In genomic region chr10:133356953-133357292, GRCh38 we compare ENCODE assay signal across 8 cellular contexts. TPM values are rescaled to one million over a fixed set of nuclear protein-coding genes. Genes with fewer than 3 reads are reported as not detected.
DNase-seq lines count a peak whose midpoint lies in the region; ATAC-seq and TF ChIP-seq lines count a peak whose summit lies in the region.

No MANE protein-coding gene starts in this region.

- H3K4me3 Mint-ChIP-seq in activated CD8-positive, alpha-beta T cell treated with anti-CD3 and anti-CD28 coated beads for 36 hours, result peak overlapping the region; percentile 82
- peak overlapping the region; percentile 64 for H3K4me3 Mint-ChIP-seq in stimulated activated effector memory CD8-positive, alpha-beta T cell treated with anti-CD3 and anti-CD28 coated beads, Interleukin-12 subunit alpha, Interleukin-12 subunit beta, amount 100 ng/mL, for 72 hours

- no peaks in the 10 kb centered on the region for H3K4me1 ChIP-seq in iPS-18a (ENCODE audit: control insufficient read depth, low read depth, low read length)

- H3K9me3 Mint-ChIP-seq in activated CD8-positive, alpha-beta T cell treated with anti-CD3 and anti-CD28 coated beads for 36 hours, result no peaks in the 10 kb centered on the region
- H3K9me3 Mint-ChIP-seq in stimulated activated effector memory CD8-positive, alpha-beta T cell treated with anti-CD3 and anti-CD28 coated beads, Interleukin-12 subunit alpha, Interleukin-12 subunit beta, amount 100 ng/mL, for 72 hours, result no peaks in the 10 kb centered on the region

- peaks cover 6% of the 10 kb centered on the region for H3K36me3 Mint-ChIP-seq in activated CD8-positive, alpha-beta T cell treated with anti-CD3 and anti-CD28 coated beads for 36 hours (ENCODE audit: low read depth)
- H3K36me3 Mint-ChIP-seq in stimulated activated effector memory CD8-positive, alpha-beta T cell treated with anti-CD3 and anti-CD28 coated beads, Interleukin-12 subunit alpha, Interleukin-12 subunit beta, amount 100 ng/mL, for 72 hours, result peaks cover 4% of the 10 kb centered on the region

- H3K9ac ChIP-seq in iPS-18a (ENCODE audit: low read length), result peak overlapping the region; percentile 59

- no peaks in the 10 kb centered on the region for H3K27me3 Mint-ChIP-seq in activated CD8-positive, alpha-beta T cell treated with anti-CD3 and anti-CD28 coated beads for 36 hours

- CTCF ChIA-PET in activated CD8-positive, alpha-beta T cell treated with anti-CD3 and anti-CD28 coated beads for 36 hours (lab: Charles Lee), result interaction anchor here (1.3 to 2.6 kb wide), 2 partner anchors 21 to 27 kb away, joined by 3 to 11 read pairs; no protein-coding TSS in a partner anchor
- CTCF ChIA-PET in GM10248 (lab: Yijun Ruan, JAX), result interaction anchor here (1.0 to 3.1 kb wide), 4 partner anchors 10 to 49 kb away, joined by 3 to 16 read pairs (median 4); no protein-coding TSS in a partner anchor

- peak overlapping the region; percentile 82 for H3K27ac Mint-ChIP-seq in activated CD8-positive, alpha-beta T cell treated with anti-CD3 and anti-CD28 coated beads for 36 hours
- H3K27ac Mint-ChIP-seq in stimulated activated effector memory CD8-positive, alpha-beta T cell treated with anti-CD3 and anti-CD28 coated beads, Interleukin-12 subunit alpha, Interleukin-12 subunit beta, amount 100 ng/mL, for 72 hours, result no peak overlapping the region

- POLR2A ChIA-PET in activated CD8-positive, alpha-beta T cell treated with anti-CD3 and anti-CD28 coated beads for 36 hours (lab: Charles Lee), result interaction anchor here (1.3 to 3.7 kb wide), 5 partner anchors 9 to 33 kb away, joined by 3 to 20 read pairs (median 6); partner anchors contain the start of gene PRAP1
- POLR2A ChIA-PET in GM10248 (lab: Yijun Ruan, JAX), result no interaction called here

- TF ChIP-seq CTCF in activated CD8-positive, alpha-beta T cell treated with anti-CD3 and anti-CD28 coated beads for 36 hours (IDR thresholded peaks at IDR 0.05), result no peak
- TF ChIP-seq CTCF in GM10248 (IDR thresholded peaks at IDR 0.05; ENCODE audit: control extremely low read depth, extremely low read depth, low read depth, missing control alignments), result no peak

- peak overlapping the region; percentile 73 for H3K4me3 ChIP-seq in iPS-18a (ENCODE audit: low read length)

- no peak for ATAC-seq in activated CD8-positive, alpha-beta T cell treated with anti-CD3 and anti-CD28 coated beads for 36 hours
- no peak for ATAC-seq in stimulated activated effector memory CD8-positive, alpha-beta T cell treated with anti-CD3 and anti-CD28 coated beads, Interleukin-12 subunit alpha, Interleukin-12 subunit beta, amount 100 ng/mL, for 72 hours
- ATAC-seq in GM19328 (IDR thresholded peaks at IDR 0.05; ENCODE audit: unreplicated experiment) (no peak), GM21390 (IDR thresholded peaks at IDR 0.05; ENCODE audit: unreplicated experiment) (no peak)

- H3K36me3 ChIP-seq in iPS-18a (ENCODE audit: control insufficient read depth, low read depth, low read length), result peaks cover 6% of the 10 kb centered on the region

- H3K27me3 ChIP-seq in iPS-18a (ENCODE audit: control insufficient read depth, insufficient read depth, low read length), result peaks cover 9% of the 10 kb centered on the region

- H3K4me1 Mint-ChIP-seq in activated CD8-positive, alpha-beta T cell treated with anti-CD3 and anti-CD28 coated beads for 36 hours (ENCODE audit: low read depth), result peaks cover 11% of the 10 kb centered on the region
- H3K4me1 Mint-ChIP-seq in stimulated activated effector memory CD8-positive, alpha-beta T cell treated with anti-CD3 and anti-CD28 coated beads, Interleukin-12 subunit alpha, Interleukin-12 subunit beta, amount 100 ng/mL, for 72 hours, result peaks cover 15% of the 10 kb centered on the region

- no peak overlapping the region for H3K27ac ChIP-seq in iPS-18a (ENCODE audit: low read length)

- no peaks in the 10 kb centered on the region for H3K9me3 ChIP-seq in iPS-18a (ENCODE audit: control insufficient read depth, low read depth, low read length)

- DNase-seq in DMS53 (lab: John Stamatoyannopoulos, UW), result peak; percentile 67
- no peak for DNase-seq in DMS53 treated with DMSO at 0.1 percent for 48 hours (lab: John Stamatoyannopoulos, UW; ENCODE audit: unreplicated experiment)
- DNase-seq in activated CD8-positive, alpha-beta T cell treated with anti-CD3 and anti-CD28 coated beads for 36 hours, result peak; percentile 30
- DNase-seq in stimulated activated effector memory CD8-positive, alpha-beta T cell treated with anti-CD3 and anti-CD28 coated beads, Interleukin-12 subunit alpha, Interleukin-12 subunit beta, amount 100 ng/mL, for 72 hours (ENCODE audit: low spot score in 2 of 2), result no peak
- DNase-seq in GM10248 (ENCODE audit: extremely low spot score), result no peak

- intact Hi-C loops in activated CD8-positive, alpha-beta T cell treated with anti-CD3 and anti-CD28 coated beads for 36 hours (cut with micrococcal nuclease), result no loop called here

RNA-seq across cellular contexts. Expression of gene FUOM, which starts 0.9 kb away (rescaled TPM):
- 10 to 100 TPM; 32.2 to 33.7 TPM for total RNA-seq in activated CD8-positive, alpha-beta T cell treated with anti-CD3 and anti-CD28 coated beads for 36 hours

RNA-seq across cellular contexts. Expression of gene PRAP1, which starts 9.8 kb away (rescaled TPM):
- not detected for total RNA-seq in activated CD8-positive, alpha-beta T cell treated with anti-CD3 and anti-CD28 coated beads for 36 hours

RNA-seq across cellular contexts. Expression of gene ECHS1, which starts 16.2 kb away (rescaled TPM):
- total RNA-seq in activated CD8-positive, alpha-beta T cell treated with anti-CD3 and anti-CD28 coated beads for 36 hours, result 10 to 100 TPM; 50.7 to 51.4 TPM

RNA-seq across cellular contexts. Expression of gene CALY, which starts 20.2 kb away (rescaled TPM):
- not detected for total RNA-seq in activated CD8-positive, alpha-beta T cell treated with anti-CD3 and anti-CD28 coated beads for 36 hours

RNA-seq across cellular contexts. Expression of gene PAOX, which starts 22.1 kb away (rescaled TPM):
- 1 to 10 TPM; 4.2 to 4.6 TPM for total RNA-seq in activated CD8-positive, alpha-beta T cell treated with anti-CD3 and anti-CD28 coated beads for 36 hours

Comparison
In these comparisons a context has a peak if more than half of its experiments do, and no peak if none do; other contexts are left out.
1. DNase-seq: peak in DMS53 (single experiment) and activated CD8-positive, alpha-beta T cell treated with anti-CD3 and anti-CD28 coated beads for 36 hours (single experiment); none in DMS53 treated with DMSO at 0.1 percent for 48 hours (single experiment), stimulated activated effector memory CD8-positive, alpha-beta T cell treated with anti-CD3 and anti-CD28 coated beads, Interleukin-12 subunit alpha, Interleukin-12 subunit beta, amount 100 ng/mL, for 72 hours (0 of 2) and GM10248 (single experiment).